In genomic region chr5:40679998-40680681, GRCh38 we compare ENCODE assay signal across 8 cellular contexts. TPM values are rescaled to one million over a fixed set of nuclear protein-coding genes. Genes with fewer than 3 reads are reported as not detected.
DNase-seq lines count a peak whose midpoint lies in the region; ATAC-seq, FAIRE-seq and TF ChIP-seq lines count a peak whose summit lies in the region.

No MANE protein-coding gene starts in this region.

- peak overlapping the region; percentile 99 for H3K4me2 ChIP-seq in hepatocyte

- H3K27ac Mint-ChIP-seq in CD14-positive monocyte: peak overlapping the region; percentile 90 to 98 (median 95)

- no peak for FAIRE-seq in GM19239 (lab: Jason Lieb, UNC)

- peak overlapping the region; percentile 74 to 80 (median 79) for H3K9ac ChIP-seq in skeletal muscle tissue (ENCODE audit: low read depth in 1 of 3, low read length in 3 of 3)

- DNase-seq in CD14-positive monocyte (ENCODE audit: low spot score): no peak
- DNase-seq in activated gamma-delta T cell treated with Interleukin-2 at 50 U/mL for 16 hours: peak; percentile 26
- no peak for DNase-seq in hepatocyte (ENCODE audit: low spot score)
- DNase-seq in NCI-H1105 treated with DMSO at 0.1 percent for 48 hours (lab: John Stamatoyannopoulos, UW): no peak
- no peak for DNase-seq in GM19239 (ENCODE audit: insufficient read length, low spot score)

- H2AFZ ChIP-seq in hepatocyte: peak overlapping the region; percentile 85

- H3K4me1 Mint-ChIP-seq in CD14-positive monocyte: peaks cover 65% of the 10 kb centered on the region

- H3K27me3 Mint-ChIP-seq in CD14-positive monocyte (ENCODE audit: low read depth in 3 of 3): peaks cover 0 to 2% (median 0%) of the 10 kb centered on the region in 3 donors

- H3K36me3 ChIP-seq in hepatocyte (replicated peaks; ENCODE audit: insufficient read depth, low read depth): no peaks in the 10 kb centered on the region
- H3K36me3 ChIP-seq in skeletal muscle tissue (ENCODE audit: control insufficient read depth in 3 of 3, insufficient read depth in 3 of 3, low read length in 3 of 3): peaks cover 0 to 7% (median 0%) of the 10 kb centered on the region in 3 donors

- no peak for TF ChIP-seq CTCF in CD14-positive monocyte (IDR thresholded peaks at IDR 0.05)
- TF ChIP-seq CTCF in hepatocyte (IDR thresholded peaks at IDR 0.05; ENCODE audit: poor library complexity): no peak

- peaks cover 41% of the 10 kb centered on the region for H3K27me3 ChIP-seq in hepatocyte
- H3K27me3 ChIP-seq in skeletal muscle tissue (ENCODE audit: control insufficient read depth in 3 of 3, insufficient read depth in 3 of 3, low read length in 3 of 3): peaks cover 11 to 31% (median 25%) of the 10 kb centered on the region in 3 donors

- 4% methylated on average over 40 of the region's 40 CpGs for WGBS in hepatocyte (ENCODE audit: low lambda C conversion rate, missing lambda C conversion rate)

- H4K20me1 ChIP-seq in hepatocyte (ENCODE audit: insufficient read depth, poor library complexity, severe bottlenecking): no peaks in the 10 kb centered on the region

- H3K79me2 ChIP-seq in hepatocyte: no peaks in the 10 kb centered on the region

- peak; percentile 35 for ATAC-seq in GM19467 (IDR thresholded peaks at IDR 0.05; ENCODE audit: unreplicated experiment)
- peak; percentile 15 for ATAC-seq in HG03575 (IDR thresholded peaks at IDR 0.05; ENCODE audit: extremely low read depth, insufficient number of reproducible peaks, low FRiP score, unreplicated experiment)

- no peak overlapping the region for H3K27ac ChIP-seq in hepatocyte
- H3K27ac ChIP-seq in skeletal muscle tissue (ENCODE audit: low read depth, low read length): peak overlapping the region; percentile 75

- H3K4me1 ChIP-seq in hepatocyte (ENCODE audit: insufficient read depth) (peaks cover 16% of the 10 kb centered on the region), skeletal muscle tissue (ENCODE audit: control insufficient read depth in 3 of 3, insufficient read depth in 3 of 3, low read length in 3 of 3) (peaks cover 23 to 35% (median 25%) of the 10 kb centered on the region in 3 donors)

- peaks cover 23 to 30% of the 10 kb centered on the region in 2 donors for H3K36me3 Mint-ChIP-seq in CD14-positive monocyte

- peaks cover 0 to 2% (median 0%) of the 10 kb centered on the region in 7 donors for H3K9me3 Mint-ChIP-seq in CD14-positive monocyte

- H3K9me3 ChIP-seq in hepatocyte (ENCODE audit: low read depth): no peaks in the 10 kb centered on the region
- H3K9me3 ChIP-seq in skeletal muscle tissue (ENCODE audit: control insufficient read depth in 3 of 3, low read length in 3 of 3): no peaks in the 10 kb centered on the region

- no peaks in the 10 kb centered on the region for H3K9me2 ChIP-seq in hepatocyte (replicated peaks; ENCODE audit: insufficient read depth)

- peak overlapping the region; percentile 82 for H3K4me3 ChIP-seq in hepatocyte
- H3K4me3 ChIP-seq in skeletal muscle tissue (ENCODE audit: low read length in 3 of 3): peak overlapping the region; percentile 84 to 90 (median 85)

- H3K4me3 Mint-ChIP-seq in CD14-positive monocyte: peak overlapping the region; percentile 100

- intact Hi-C loops in CD14-positive monocyte (cut with micrococcal nuclease): loop anchor here (5.0 to 10.0 kb wide), 7 partner anchors 63 to 275 kb away; partner anchors contain the start of gene TTC33 (in 1 of the 2)

RNA-seq across cellular contexts. Expression of gene PTGER4, which starts 0.4 kb away (rescaled TPM):
- 10 to 100 TPM; 44.4 to 64.3 TPM for polyA plus RNA-seq in CD14-positive monocyte
- 1.4 and 7.1 TPM in 2 replicates for total RNA-seq in hepatocyte
- polyA plus RNA-seq in hepatocyte: 1.4 and 3.6 TPM in 2 replicates
- 10.4 TPM for total RNA-seq in skeletal muscle tissue
